Comparison of ENCODE assay signal across 15 cellular contexts in genomic region chr6:3616565-3617176, GRCh38.
"Had no signal": no experiment of that assay in that cellular context is flagged by ENCODE, and none has a peak within 500 bp of the region (broad histone marks: within the 10 kb centered on the region; RNA-seq: fewer than 3 reads in every experiment).

No MANE protein-coding gene starts in this region.

- H3K27ac ChIP-seq: brain microvascular endothelial cell, foreskin keratinocyte, lower lobe of right lung, ovary had no signal

- H3K36me3 ChIP-seq: brain microvascular endothelial cell, lower lobe of right lung, ovary had no signal

- H3K27ac Mint-ChIP-seq: activated CD4-positive, alpha-beta T cell treated with anti-CD3 and anti-CD28 coated beads for 36 hours; activated T-helper 17 cell treated with anti-CD3 and anti-CD28 coated beads, Interleukin-2, amount 50 U/mL, for 72 hours; mesothelial cell of epicardium; stimulated activated naive CD8-positive, alpha-beta T cell treated with anti-CD3 and anti-CD28 coated beads, Interleukin-15, amount 100 ng/mL, for 72 hours had no signal

- H3K4me1 ChIP-seq: lower lobe of right lung had no signal

- H3K4me3 ChIP-seq: lower lobe of right lung, ovary had no signal

- H3K4me3 Mint-ChIP-seq: activated CD4-positive, alpha-beta T cell treated with anti-CD3 and anti-CD28 coated beads for 36 hours; activated T-helper 17 cell treated with anti-CD3 and anti-CD28 coated beads, Interleukin-2, amount 50 U/mL, for 72 hours; mesothelial cell of epicardium; neural crest cell; stimulated activated naive CD8-positive, alpha-beta T cell treated with anti-CD3 and anti-CD28 coated beads, Interleukin-15, amount 100 ng/mL, for 72 hours had no signal

- H3K9me3 Mint-ChIP-seq: activated T-helper 17 cell treated with anti-CD3 and anti-CD28 coated beads, Interleukin-2, amount 50 U/mL, for 72 hours; mesothelial cell of epicardium; neural crest cell; stimulated activated naive CD8-positive, alpha-beta T cell treated with anti-CD3 and anti-CD28 coated beads, Interleukin-15, amount 100 ng/mL, for 72 hours had no signal

- H3K36me3 Mint-ChIP-seq: mesothelial cell of epicardium had no signal

- H3K27me3 Mint-ChIP-seq: stimulated activated naive CD8-positive, alpha-beta T cell treated with anti-CD3 and anti-CD28 coated beads, Interleukin-15, amount 100 ng/mL, for 72 hours had no signal

- H3K27me3 ChIP-seq: brain microvascular endothelial cell, ovary had no signal

- H3K4me1 Mint-ChIP-seq: activated CD4-positive, alpha-beta T cell treated with anti-CD3 and anti-CD28 coated beads for 36 hours; activated T-helper 17 cell treated with anti-CD3 and anti-CD28 coated beads, Interleukin-2, amount 50 U/mL, for 72 hours; neural crest cell; stimulated activated naive CD8-positive, alpha-beta T cell treated with anti-CD3 and anti-CD28 coated beads, Interleukin-15, amount 100 ng/mL, for 72 hours had no signal

- H3K9me3 ChIP-seq: lower lobe of right lung, ovary had no signal

- ATAC-seq: activated CD4-positive, alpha-beta T cell treated with anti-CD3 and anti-CD28 coated beads for 36 hours; activated T-helper 17 cell treated with anti-CD3 and anti-CD28 coated beads, Interleukin-2, amount 50 U/mL, for 72 hours; foreskin keratinocyte; left cardiac atrium; lower lobe of right lung; sciatic nerve; stimulated activated naive CD8-positive, alpha-beta T cell treated with anti-CD3 and anti-CD28 coated beads, Interleukin-15, amount 100 ng/mL, for 72 hours had no signal

- DNase-seq: activated CD4-positive, alpha-beta T cell treated with anti-CD3 and anti-CD28 coated beads for 36 hours; activated naive CD4-positive, alpha-beta T cell treated with Interleukin-2 at 50 U/mL for 16 hours; anterior cingulate cortex; brain microvascular endothelial cell; effector CD8-positive, alpha-beta T cell; foreskin keratinocyte; left cardiac atrium; lower lobe of right lung; ovary; stimulated activated naive CD8-positive, alpha-beta T cell treated with anti-CD3 and anti-CD28 coated beads, Interleukin-15, amount 100 ng/mL, for 72 hours; T-helper 2 cell had no signal
